In genomic region chr7:158284617-158285382, GRCh38 we compare ENCODE assay signal across 12 cellular contexts.
"Had no signal": no experiment of that assay in that cellular context is flagged by ENCODE, and none has a peak within 500 bp of the region (broad histone marks: within the 10 kb centered on the region; RNA-seq: fewer than 3 reads in every experiment).

No MANE protein-coding gene starts in this region.

- H3K9me3 ChIP-seq: ovary had no signal

- H3K27me3 ChIP-seq: cardiac muscle cell, left lung, ovary, uterus had no signal

- H3K27ac ChIP-seq: cardiac muscle cell, esophagus muscularis mucosa, left lung, ovary, uterus had no signal

- H3K4me1 ChIP-seq: esophagus muscularis mucosa, left lung, uterus had no signal

- DNase-seq: activated CD4-positive, alpha-beta T cell treated with anti-CD3 and anti-CD28 coated beads, Interleukin-2, amount 10 ng/mL, durations not matched to agents 7 days and 5 days; activated CD4-positive, CD25-positive, alpha-beta regulatory T cell; activated naive CD4-positive, alpha-beta T cell treated with anti-CD3 and anti-CD28 coated beads, Interleukin-2, amount 10 ng/mL, durations not matched to agents 7 days and 5 days; activated T-cell treated with anti-CD3 and anti-CD28 coated beads for 4 hours; hippocampal formation; kidney; left lung; ovary; stimulated activated CD4-positive, alpha-beta T cell treated with anti-CD3 and anti-CD28 coated beads, Interleukin-12 subunit alpha, Interleukin-12 subunit beta, amount 100 ng/mL, for 4 hours had no signal

- H3K36me3 ChIP-seq: cardiac muscle cell, esophagus muscularis mucosa, left lung, ovary, uterus had no signal

- H3K4me3 ChIP-seq: cardiac muscle cell, esophagus muscularis mucosa, left lung, ovary, uterus had no signal
